ENCODE assay signal across 12 cellular contexts in the genomic region with DNA sequence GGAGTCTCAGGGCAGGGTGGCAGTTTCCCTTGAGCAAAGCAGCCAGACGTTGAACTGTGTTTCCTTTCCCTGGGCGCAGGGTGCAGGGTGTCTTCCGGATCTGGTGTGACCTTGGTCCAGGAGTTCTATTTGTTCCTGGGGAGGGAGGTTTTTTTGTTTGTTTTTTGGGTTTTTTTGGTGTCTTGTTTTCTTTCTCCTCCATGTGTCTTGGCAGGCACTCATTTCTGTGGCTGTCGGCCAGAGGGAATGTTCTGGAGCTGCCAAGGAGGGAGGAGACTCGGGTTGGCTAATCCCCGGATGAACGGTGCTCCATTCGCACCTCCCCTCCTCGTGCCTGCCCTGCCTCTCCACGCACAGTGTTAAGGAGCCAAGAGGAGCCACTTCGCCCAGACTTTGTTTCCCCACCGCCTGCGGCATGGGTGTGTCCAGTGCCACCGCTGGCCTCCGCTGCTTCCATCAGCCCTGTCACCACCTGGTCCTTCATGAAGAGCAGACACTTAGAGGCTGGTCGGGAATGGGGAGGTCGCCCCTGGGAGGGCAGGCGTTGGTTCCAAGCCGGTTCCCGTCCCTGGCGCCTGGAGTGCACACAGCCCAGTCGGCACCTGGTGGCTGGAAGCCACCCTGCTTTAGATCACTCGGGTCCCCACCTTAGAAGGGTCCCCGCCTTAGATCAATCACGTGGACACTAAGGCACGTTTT. TPM values are rescaled to one million over a fixed set of nuclear protein-coding genes. Genes with fewer than 3 reads are reported as not detected.
A peak's percentile ranks its signal among the peaks of the same experiment; 100 is the strongest.
DNase-seq lines count a peak whose midpoint lies in the region; ATAC-seq, FAIRE-seq and TF ChIP-seq lines count a peak whose summit lies in the region.
"Had no signal": no experiment of that assay in that cellular context is flagged by ENCODE, and none has a peak within 500 bp of the region (broad histone marks: within the 10 kb centered on the region; RNA-seq: fewer than 3 reads in every experiment).

No MANE protein-coding gene starts in this region.

- H2BK5ac ChIP-seq in IMR-90 (ENCODE audit: low read depth, low read length, poor library complexity, severe bottlenecking), result peak overlapping the region; percentile 30

- H3K4ac ChIP-seq in IMR-90 (ENCODE audit: low read depth, low read length), result peak overlapping the region; percentile 80

- H3K4me2 ChIP-seq in IMR-90 (ENCODE audit: low read depth, low read length), result no peak overlapping the region

- peak overlapping the region; percentile 91; the same call in 1 of the 3 replicates for H2BK15ac ChIP-seq in IMR-90 (ENCODE audit: low read depth, low read length)

- no peaks in the 10 kb centered on the region for H3K9me3 ChIP-seq in IMR-90 (ENCODE audit: control insufficient read depth, insufficient read depth, low read length)

- H3K4me1 ChIP-seq in IMR-90 (ENCODE audit: control insufficient read depth, insufficient read depth, low read length), result peaks cover 29% of the 10 kb centered on the region

- DNase-seq in IMR-90, result peak; percentile 64
- peak; percentile 60 for DNase-seq in bronchial epithelial cell (ENCODE audit: low read depth)
- no peak for DNase-seq in stimulated activated naive B cell treated with anti-CD40 and anti-IgM and Interleukin-4, amounts not matched to agents 10 μg/mL and 1 μg/mL and 100 μg/mL, for 72 hours
- DNase-seq in activated T-cell treated with anti-CD3 and anti-CD28 coated beads for 4 hours, result no peak
- DNase-seq in HK-2 (ENCODE audit: unreplicated experiment), result no peak
- DNase-seq: effector memory CD4-positive, alpha-beta T cell; stimulated activated CD4-positive, alpha-beta T cell treated with anti-CD3 and anti-CD28 coated beads, Interleukin-4, amount 100 ng/mL, for 1 hour; T-helper 1 cell had no signal

- intact Hi-C loops in IMR-90 (cut with micrococcal nuclease), result no loop called here

- no peak for FAIRE-seq in bronchial epithelial cell (lab: Jason Lieb, UNC)
- FAIRE-seq: HTR-8/SVneo had no signal

- H3K27ac Mint-ChIP-seq in stimulated activated naive B cell treated with anti-CD40 and anti-IgM and Interleukin-4, amounts not matched to agents 10 μg/mL and 1 μg/mL and 100 μg/mL, for 72 hours, result peak overlapping the region; percentile 71

- H3K9me3 Mint-ChIP-seq in stimulated activated naive B cell treated with anti-CD40 and anti-IgM and Interleukin-4, amounts not matched to agents 10 μg/mL and 1 μg/mL and 100 μg/mL, for 72 hours, result no peaks in the 10 kb centered on the region

- H3K4me3 Mint-ChIP-seq in stimulated activated naive B cell treated with anti-CD40 and anti-IgM and Interleukin-4, amounts not matched to agents 10 μg/mL and 1 μg/mL and 100 μg/mL, for 72 hours, result no peak overlapping the region

- WGBS in IMR-90 (ENCODE audit: extremely low coverage in 2 of 2, insufficient read length in 1 of 2), 2 experiments, result 65% methylated on average over 20 of the region's 26 CpGs; no CpG with 5 or more reads in 1 of the 2 experiments

- no peak for TF ChIP-seq POLR2A in IMR-90 (IDR thresholded peaks at IDR 0.05; ENCODE audit: low read depth, low read length)

- TF ChIP-seq CTCF in IMR-90 (conservative IDR thresholded peaks at IDR 0.05; ENCODE audit: low read depth, low read length) (no peak), bronchial epithelial cell (IDR thresholded peaks at IDR 0.05; ENCODE audit: insufficient read depth, low read length, severe bottlenecking) (no peak)

- H4K5ac ChIP-seq in IMR-90 (ENCODE audit: low read depth, low read length), result peak overlapping the region; percentile 28; the same call in 1 of the 2 replicates

- peak overlapping the region; percentile 45 for H2BK120ac ChIP-seq in IMR-90 (ENCODE audit: low read depth, low read length)

- dilution Hi-C loops in IMR-90 (cut with HindIII; ENCODE audit: low sequenced_read_pairs, unreplicated experiment), result no loop called here

- H3K79me1 ChIP-seq in IMR-90 (ENCODE audit: low read depth in 1 of 2, low read length in 2 of 2), result peaks cover 34 to 80% of the 10 kb centered on the region in 2 experiments; a peak in 3 of 4 replicates

- H2AFZ ChIP-seq in IMR-90 (replicated peaks; ENCODE audit: low read length, poor library complexity), result no peak overlapping the region

- H4K8ac ChIP-seq in IMR-90 (ENCODE audit: low read depth in 2 of 2, low read length in 2 of 2), result peak overlapping the region; percentile 38 to 88; a peak in 3 of 4 replicates

- CTCF ChIA-PET in IMR-90 (lab: Yijun Ruan, JAX), result interaction anchor here (1.1 kb wide), 1 partner anchor 53 kb away, joined by 3 read pairs; no protein-coding TSS in a partner anchor

- H3K36me3 ChIP-seq in IMR-90 (ENCODE audit: control insufficient read depth, insufficient read depth, low read length), result peaks cover 24% of the 10 kb centered on the region
- peaks cover 20% of the 10 kb centered on the region for H3K36me3 ChIP-seq in bronchial epithelial cell (ENCODE audit: control insufficient read depth, insufficient read depth, low read length)

- ATAC-seq in IMR-90 (ENCODE audit: low read depth), result 0 out of 2 replicates have a peak, but pooled peaks have one; percentile 8
- no peak for ATAC-seq in stimulated activated naive B cell treated with anti-CD40 and anti-IgM and Interleukin-4, amounts not matched to agents 10 μg/mL and 1 μg/mL and 100 μg/mL, for 72 hours (replicated peaks)
- no peak for ATAC-seq in GM21381 (IDR thresholded peaks at IDR 0.05; ENCODE audit: unreplicated experiment)
- ATAC-seq in GM21737 (IDR thresholded peaks at IDR 0.05; ENCODE audit: unreplicated experiment), result no peak

- H3K27me3 Mint-ChIP-seq in stimulated activated naive B cell treated with anti-CD40 and anti-IgM and Interleukin-4, amounts not matched to agents 10 μg/mL and 1 μg/mL and 100 μg/mL, for 72 hours, result no peaks in the 10 kb centered on the region

- H3K56ac ChIP-seq in IMR-90 (ENCODE audit: extremely low read depth, insufficient read depth, low read length), result no peak overlapping the region

- H3K18ac ChIP-seq in IMR-90 (ENCODE audit: low read depth, low read length), result 0 out of 2 replicates have a peak overlapping the region, but pooled peaks have one; percentile 25

- H3K27me3 ChIP-seq in IMR-90 (ENCODE audit: control insufficient read depth, insufficient read depth, low read length) (no peaks in the 10 kb centered on the region), bronchial epithelial cell (ENCODE audit: control insufficient read depth, insufficient read depth, low read length) (no peaks in the 10 kb centered on the region), layer of hippocampus (ENCODE audit: control insufficient read depth, insufficient read depth, low read length) (no peaks in the 10 kb centered on the region)

- POLR2A ChIA-PET in IMR-90 (lab: Charles Lee; ENCODE audit: unreplicated experiment), result no interaction called here

- H2AK9ac ChIP-seq in IMR-90 (replicated peaks; ENCODE audit: low read depth, low read length, poor library complexity), result peak overlapping the region; percentile 80

- TSS peak; percentile 86 for BruUV-seq in IMR-90 (replicated peaks; lab: Mats Ljungman, UMichigan)

- in situ Hi-C loops in IMR-90 (cut with MboI; ENCODE audit: low sequenced_read_pairs), result no loop called here

- no peak for TF ChIP-seq RAD21 in IMR-90 (IDR thresholded peaks at IDR 0.05; ENCODE audit: low read length)

- H3K36me3 Mint-ChIP-seq in stimulated activated naive B cell treated with anti-CD40 and anti-IgM and Interleukin-4, amounts not matched to agents 10 μg/mL and 1 μg/mL and 100 μg/mL, for 72 hours, result peaks cover 19 to 36% of the 10 kb centered on the region in 2 donors

- H3K27ac ChIP-seq in IMR-90 (ENCODE audit: insufficient read depth, low read length) (peak overlapping the region; percentile 59; the same call in 1 of the 2 replicates), layer of hippocampus (ENCODE audit: low read depth, low read length) (peak overlapping the region; percentile 89)

- H4K91ac ChIP-seq in IMR-90 (ENCODE audit: insufficient read depth, low read depth, low read length), result peak overlapping the region; percentile 82

- no peaks in the 10 kb centered on the region for H4K20me1 ChIP-seq in IMR-90 (ENCODE audit: insufficient read depth, low read length)

- peaks cover 7 to 11% of the 10 kb centered on the region in 2 donors for H3K4me1 Mint-ChIP-seq in stimulated activated naive B cell treated with anti-CD40 and anti-IgM and Interleukin-4, amounts not matched to agents 10 μg/mL and 1 μg/mL and 100 μg/mL, for 72 hours

- H3K4me3 ChIP-seq in IMR-90 (ENCODE audit: insufficient read depth, low read depth, low read length) (no peak overlapping the region), bronchial epithelial cell (ENCODE audit: low read depth, low read length) (no peak overlapping the region)

- peak overlapping the region; percentile 65 for H3K14ac ChIP-seq in IMR-90 (replicated peaks; ENCODE audit: low read depth, low read length)

- H2AK5ac ChIP-seq in IMR-90 (ENCODE audit: low read depth, low read length), result peak overlapping the region; percentile 92

- H2BK20ac ChIP-seq in IMR-90 (ENCODE audit: low read depth, low read length), result peak overlapping the region; percentile 29; the same call in 1 of the 2 replicates

- H3K23ac ChIP-seq in IMR-90 (ENCODE audit: low read depth, low read length), result peak overlapping the region; percentile 44; the same call in 1 of the 2 replicates

- H3K9ac ChIP-seq in IMR-90 (ENCODE audit: low read depth, low read length), result no peak overlapping the region

- peaks cover 39% of the 10 kb centered on the region for H3K9me1 ChIP-seq in IMR-90 (ENCODE audit: insufficient read depth, low read length)

RNA-seq across cellular contexts. Expression of gene PHYHD1, which starts 3.5 kb away (rescaled TPM):
- total RNA-seq in IMR-90 (2012; rRNA removed) (2.2 and 3.3 TPM in 2 replicates), bronchial epithelial cell (1.1 and 3.8 TPM in 2 replicates)
- polyA plus RNA-seq in IMR-90 (2012; rRNA removed), result 8.4 and 10.0 TPM in 2 replicates
- 4.2 and 8.4 TPM in 2 replicates for polyA plus RNA-seq in IMR-90 (2012; cell fraction: cytosol; rRNA removed)
- polyA plus RNA-seq in IMR-90 (2012; cell fraction: nucleus; rRNA removed; ENCODE audit: low replicate concordance), result 18.1 and 18.9 TPM in 2 replicates

RNA-seq across cellular contexts. Expression of gene DOLK, which starts 30.1 kb away (rescaled TPM):
- total RNA-seq in IMR-90 (2012; rRNA removed) (26.4 and 30.8 TPM in 2 replicates), bronchial epithelial cell (22.6 and 24.6 TPM in 2 replicates)
- polyA plus RNA-seq in IMR-90 (2012; rRNA removed), result 23.2 and 25.4 TPM in 2 replicates
- 17.5 and 30.4 TPM in 2 replicates for polyA plus RNA-seq in IMR-90 (2012; cell fraction: cytosol; rRNA removed)
- 9.8 and 10.4 TPM in 2 replicates for polyA plus RNA-seq in IMR-90 (2012; cell fraction: nucleus; rRNA removed; ENCODE audit: low replicate concordance)

RNA-seq across cellular contexts. Expression of gene NUP188, which starts 30.2 kb away (rescaled TPM):
- total RNA-seq in IMR-90 (2012; rRNA removed) (52.5 and 59.1 TPM in 2 replicates), bronchial epithelial cell (25.8 and 38.5 TPM in 2 replicates)
- 53.0 and 57.0 TPM in 2 replicates for polyA plus RNA-seq in IMR-90 (2012; rRNA removed)
- polyA plus RNA-seq in IMR-90 (2012; cell fraction: cytosol; rRNA removed), result 30.5 and 31.3 TPM in 2 replicates
- 48.5 and 87.0 TPM in 2 replicates for polyA plus RNA-seq in IMR-90 (2012; cell fraction: nucleus; rRNA removed; ENCODE audit: low replicate concordance)

RNA-seq across cellular contexts. Expression of gene LRRC8A, which starts 35.4 kb away (rescaled TPM):
- total RNA-seq in IMR-90 (2012; rRNA removed), result 42.8 and 45.8 TPM in 2 replicates
- polyA plus RNA-seq in IMR-90 (2012; rRNA removed), result 60.9 and 71.7 TPM in 2 replicates
- polyA plus RNA-seq in IMR-90 (2012; cell fraction: cytosol; rRNA removed), result 41.2 and 75.7 TPM in 2 replicates
- 27.5 and 49.9 TPM in 2 replicates for polyA plus RNA-seq in IMR-90 (2012; cell fraction: nucleus; rRNA removed; ENCODE audit: low replicate concordance)
- total RNA-seq in bronchial epithelial cell, result 259 and 329 TPM in 2 replicates

RNA-seq across cellular contexts. Expression of gene KYAT1, which starts 35.5 kb away (rescaled TPM):
- 5.8 and 6.8 TPM in 2 replicates for total RNA-seq in IMR-90 (2012; rRNA removed)
- polyA plus RNA-seq in IMR-90 (2012; rRNA removed), result 8.8 and 9.5 TPM in 2 replicates
- 6.3 and 7.8 TPM in 2 replicates for polyA plus RNA-seq in IMR-90 (2012; cell fraction: cytosol; rRNA removed)
- 23.1 and 33.9 TPM in 2 replicates for polyA plus RNA-seq in IMR-90 (2012; cell fraction: nucleus; rRNA removed; ENCODE audit: low replicate concordance)
- 9.0 and 9.5 TPM in 2 replicates for total RNA-seq in bronchial epithelial cell

Comparison
In these comparisons a context has a peak if more than half of its experiments do, and no peak if none do; other contexts are left out.
1. DNase-seq: peak in IMR-90 (single experiment) and bronchial epithelial cell (single experiment); none in stimulated activated naive B cell treated with anti-CD40 and anti-IgM and Interleukin-4, amounts not matched to agents 10 μg/mL and 1 μg/mL and 100 μg/mL, for 72 hours (single experiment), activated T-cell treated with anti-CD3 and anti-CD28 coated beads for 4 hours (single experiment) and HK-2 (single experiment).